9 cellular contexts compared by ENCODE assay signal in the genomic region with DNA sequence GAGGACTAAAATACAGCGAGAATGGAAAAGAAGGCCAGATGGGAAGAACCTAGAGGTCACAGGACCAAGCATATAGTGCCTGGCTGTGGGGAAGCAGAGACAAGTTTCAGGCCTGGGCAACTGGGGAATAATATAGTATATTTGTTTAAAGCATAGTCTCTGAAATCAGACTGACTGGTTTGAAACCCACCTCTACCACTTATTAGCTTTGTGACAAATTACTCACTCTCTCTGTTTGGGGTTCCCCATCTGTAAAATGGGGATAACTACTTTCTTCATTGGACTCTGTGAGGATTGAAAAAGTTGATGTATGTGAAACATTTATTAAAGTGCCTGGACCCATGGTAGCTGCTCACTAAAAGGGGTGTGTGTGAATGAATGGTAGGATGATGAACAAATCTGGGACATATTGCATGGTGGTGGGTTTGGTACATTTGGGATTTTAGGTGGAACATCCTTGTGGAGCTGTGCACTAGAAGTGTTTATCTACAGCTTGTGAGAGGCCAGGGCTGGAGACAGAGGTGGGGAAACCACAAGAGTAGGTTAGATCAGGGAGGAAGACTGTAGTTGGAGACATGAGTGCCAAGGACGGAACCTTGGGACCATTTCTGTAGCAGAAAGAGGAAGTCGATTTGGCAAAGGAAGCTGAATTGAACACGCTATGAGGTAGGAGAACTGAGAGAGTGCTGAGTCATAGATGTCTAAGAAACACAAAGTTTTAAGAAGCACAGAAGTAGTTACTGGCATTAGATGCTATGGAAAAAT. TPM values are rescaled to one million over a fixed set of nuclear protein-coding genes. Genes with fewer than 3 reads are reported as not detected.
A peak's percentile ranks its signal among the peaks of the same experiment; 100 is the strongest.
DNase-seq lines count a peak whose midpoint lies in the region; ATAC-seq, FAIRE-seq and TF ChIP-seq lines count a peak whose summit lies in the region.
"Had no signal": no experiment of that assay in that cellular context is flagged by ENCODE, and none has a peak within 500 bp of the region (broad histone marks: within the 10 kb centered on the region; RNA-seq: fewer than 3 reads in every experiment).

No MANE protein-coding gene starts in this region.

- H3K27me3 Mint-ChIP-seq in CD14-positive monocyte (ENCODE audit: low read depth in 3 of 3) (no peaks in the 10 kb centered on the region), neural progenitor cell (ENCODE audit: insufficient read depth, low read depth) (peaks cover 2% of the 10 kb centered on the region)
- H3K27me3 Mint-ChIP-seq in activated T-helper 1 cell treated with anti-CD3 and anti-CD28 coated beads, Interleukin-12 subunit alpha, Interleukin-12 subunit beta, Interleukin-2, Interleukin-4 antibody, amounts not matched to agents 30 ng/mL and 10 ng/mL and 1 ng/mL, durations not matched to agents 14 hours and 24 hours and 36 hours (ENCODE audit: insufficient read depth), result no peaks in the 10 kb centered on the region

- CTCF ChIA-PET in HEK293T (lab: Yijun Ruan, JAX), result no interaction called here

- peaks cover 0 to 3% (median 0%) of the 10 kb centered on the region in 7 donors for H3K9me3 Mint-ChIP-seq in CD14-positive monocyte
- H3K9me3 Mint-ChIP-seq in activated T-helper 1 cell treated with anti-CD3 and anti-CD28 coated beads, Interleukin-12 subunit alpha, Interleukin-12 subunit beta, Interleukin-2, Interleukin-4 antibody, amounts not matched to agents 30 ng/mL and 10 ng/mL and 1 ng/mL, durations not matched to agents 14 hours and 24 hours and 36 hours, result peaks cover 4% of the 10 kb centered on the region
- H3K9me3 Mint-ChIP-seq in neural progenitor cell, result peaks cover 6% of the 10 kb centered on the region

- H3K36me3 Mint-ChIP-seq in CD14-positive monocyte (peaks cover 26 to 31% of the 10 kb centered on the region in 2 donors), neural progenitor cell (peaks cover 14% of the 10 kb centered on the region)
- peaks cover 6% of the 10 kb centered on the region for H3K36me3 Mint-ChIP-seq in activated T-helper 1 cell treated with anti-CD3 and anti-CD28 coated beads, Interleukin-12 subunit alpha, Interleukin-12 subunit beta, Interleukin-2, Interleukin-4 antibody, amounts not matched to agents 30 ng/mL and 10 ng/mL and 1 ng/mL, durations not matched to agents 14 hours and 24 hours and 36 hours (ENCODE audit: low read depth)

- peak; percentile 77 for ATAC-seq in GM19463 (IDR thresholded peaks at IDR 0.05; ENCODE audit: unreplicated experiment)
- ATAC-seq in HG03469 (IDR thresholded peaks at IDR 0.05; ENCODE audit: unreplicated experiment), result peak; percentile 78

- H3K9me1 ChIP-seq in keratinocyte (ENCODE audit: control insufficient read depth, extremely low read depth, insufficient read depth, low read length), result no peaks in the 10 kb centered on the region

- POLR2A ChIA-PET in HEK293T (lab: Yijun Ruan, JAX), result interaction anchor here (1.0 kb wide), 1 partner anchor 15 kb away, joined by 3 read pairs; no protein-coding TSS in a partner anchor

- dilution Hi-C loops in keratinocyte (cut with MboI; ENCODE audit: extremely low pct_ligation_motif_present, low sequenced_read_pairs), result no loop called here

- H3K4me3 Mint-ChIP-seq in CD14-positive monocyte (peak overlapping the region; percentile 17 to 73), neural progenitor cell (no peak overlapping the region)
- peak overlapping the region; percentile 5 for H3K4me3 Mint-ChIP-seq in activated T-helper 1 cell treated with anti-CD3 and anti-CD28 coated beads, Interleukin-12 subunit alpha, Interleukin-12 subunit beta, Interleukin-2, Interleukin-4 antibody, amounts not matched to agents 30 ng/mL and 10 ng/mL and 1 ng/mL, durations not matched to agents 14 hours and 24 hours and 36 hours

- H3K27ac Mint-ChIP-seq in CD14-positive monocyte (peak overlapping the region; percentile 79 to 92 (median 88)), neural progenitor cell (no peak overlapping the region)
- peak overlapping the region; percentile 6 for H3K27ac Mint-ChIP-seq in activated T-helper 1 cell treated with anti-CD3 and anti-CD28 coated beads, Interleukin-12 subunit alpha, Interleukin-12 subunit beta, Interleukin-2, Interleukin-4 antibody, amounts not matched to agents 30 ng/mL and 10 ng/mL and 1 ng/mL, durations not matched to agents 14 hours and 24 hours and 36 hours

- H3K27me3 ChIP-seq in keratinocyte (ENCODE audit: control insufficient read depth, extremely low read depth, insufficient read depth, low read length) (no peaks in the 10 kb centered on the region), neural progenitor cell (no peaks in the 10 kb centered on the region)

- H3K4me2 ChIP-seq in keratinocyte (ENCODE audit: control insufficient read depth, extremely low read depth, insufficient read depth, low read depth, low read length) (no peak overlapping the region), neural progenitor cell (no peak overlapping the region)

- peaks cover 6% of the 10 kb centered on the region for H3K4me1 ChIP-seq in keratinocyte (ENCODE audit: control insufficient read depth, extremely low read depth, insufficient read depth, low read length)
- H3K4me1 ChIP-seq in neural progenitor cell, result peaks cover 1% of the 10 kb centered on the region

- H3K27ac ChIP-seq in keratinocyte (ENCODE audit: control insufficient read depth, insufficient read depth, low read length), result peak overlapping the region; percentile 15
- no peak overlapping the region for H3K27ac ChIP-seq in neural progenitor cell

- no peaks in the 10 kb centered on the region for H3K9me3 ChIP-seq in keratinocyte (ENCODE audit: control insufficient read depth, low read depth, low read length)
- H3K9me3 ChIP-seq in neural progenitor cell (ENCODE audit: low read depth), result no peaks in the 10 kb centered on the region

- no peak for FAIRE-seq in keratinocyte (lab: Jason Lieb, UNC)
- FAIRE-seq: endometrium had no signal

- H3K4me3 ChIP-seq in keratinocyte (ENCODE audit: control insufficient read depth in 2 of 3, extremely low read depth in 1 of 3, insufficient read depth in 2 of 3, low read depth in 1 of 3, low read length in 3 of 3) (no peak overlapping the region), neural progenitor cell (no peak overlapping the region)

- H3F3A ChIP-seq in neural progenitor cell (ENCODE audit: low read depth), result no peaks in the 10 kb centered on the region

- DNase-seq in CD14-positive monocyte (ENCODE audit: low spot score), result peak; percentile 56
- no peak for DNase-seq in activated T-helper 1 cell treated with anti-CD3 and anti-CD28 coated beads, Interleukin-12 subunit alpha, Interleukin-12 subunit beta, Interleukin-2, Interleukin-4 antibody, amounts not matched to agents 30 ng/mL and 10 ng/mL and 1 ng/mL, durations not matched to agents 14 hours and 24 hours and 36 hours (ENCODE audit: low spot score)
- DNase-seq in keratinocyte (ENCODE audit: low read depth, low spot score), result no peak
- DNase-seq in HEK293T (ENCODE audit: extremely low spot score), result no peak
- DNase-seq in NCI-H345 treated with DMSO at 0.1 percent for 48 hours (lab: John Stamatoyannopoulos, UW; ENCODE audit: unreplicated experiment), result no peak
- no peak for DNase-seq in neural progenitor cell (ENCODE audit: low spot score)

- peaks cover 2 to 4% of the 10 kb centered on the region in 2 experiments for H3K36me3 ChIP-seq in keratinocyte (ENCODE audit: control insufficient read depth in 2 of 2, extremely low read depth in 1 of 2, insufficient read depth in 2 of 2, low read length in 2 of 2)
- H3K36me3 ChIP-seq in neural progenitor cell, result no peaks in the 10 kb centered on the region

- H3K79me2 ChIP-seq in keratinocyte (ENCODE audit: control insufficient read depth, insufficient read depth, low read length), result peaks cover 12% of the 10 kb centered on the region
- H3K79me2 ChIP-seq in neural progenitor cell (ENCODE audit: low read depth), result peaks cover 6% of the 10 kb centered on the region

- H3K4me1 Mint-ChIP-seq in CD14-positive monocyte (peaks cover 44% of the 10 kb centered on the region), neural progenitor cell (peaks cover 3% of the 10 kb centered on the region)
- peaks cover 22% of the 10 kb centered on the region for H3K4me1 Mint-ChIP-seq in activated T-helper 1 cell treated with anti-CD3 and anti-CD28 coated beads, Interleukin-12 subunit alpha, Interleukin-12 subunit beta, Interleukin-2, Interleukin-4 antibody, amounts not matched to agents 30 ng/mL and 10 ng/mL and 1 ng/mL, durations not matched to agents 14 hours and 24 hours and 36 hours (ENCODE audit: low read depth)

- TF ChIP-seq CTCF in CD14-positive monocyte (IDR thresholded peaks at IDR 0.05), result no peak
- no peak for TF ChIP-seq CTCF in keratinocyte (optimal IDR thresholded peaks at IDR 0.05 in 1 of 3, IDR thresholded peaks at IDR 0.05 in 1 of 3, conservative IDR thresholded peaks at IDR 0.05 in 1 of 3; ENCODE audit: extremely low read depth in 1 of 3, insufficient read depth in 2 of 3, low read length in 3 of 3)
- TF ChIP-seq CTCF in neural progenitor cell (IDR thresholded peaks at IDR 0.05), result no peak

- intact Hi-C loops in CD14-positive monocyte (cut with micrococcal nuclease), result loop anchor here in 1 of 2 donors (10.0 kb wide), 1 partner anchor 52 kb away; a partner anchor contains a TSS
- intact Hi-C loops in activated T-helper 1 cell treated with anti-CD3 and anti-CD28 coated beads, Interleukin-12 subunit alpha, Interleukin-12 subunit beta, Interleukin-2, Interleukin-4 antibody, amounts not matched to agents 30 ng/mL and 10 ng/mL and 1 ng/mL, durations not matched to agents 14 hours and 24 hours and 36 hours (cut with micrococcal nuclease), result no loop called here

- no peaks in the 10 kb centered on the region for H4K20me1 ChIP-seq in keratinocyte (ENCODE audit: control insufficient read depth, extremely low read depth, insufficient read depth, low read length)
- no peaks in the 10 kb centered on the region for H4K20me1 ChIP-seq in neural progenitor cell (ENCODE audit: low read depth)

- H2AFZ ChIP-seq in keratinocyte (ENCODE audit: control insufficient read depth, low read length) (no peak overlapping the region), neural progenitor cell (replicated peaks) (no peak overlapping the region)

- no peak overlapping the region for H3K9ac ChIP-seq in keratinocyte (ENCODE audit: control insufficient read depth, extremely low read depth, insufficient read depth, low read length)
- H3K9ac ChIP-seq in neural progenitor cell, result no peak overlapping the region

RNA-seq across cellular contexts. Expression of a gene that starts 52.6 kb away (rescaled TPM):
- 10 to 100 TPM; 13.8 to 26.4 TPM for polyA plus RNA-seq in CD14-positive monocyte
- 6.3 and 8.5 TPM in 2 replicates for total RNA-seq in activated T-helper 1 cell treated with anti-CD3 and anti-CD28 coated beads, Interleukin-12 subunit alpha, Interleukin-12 subunit beta, Interleukin-2, Interleukin-4 antibody, amounts not matched to agents 30 ng/mL and 10 ng/mL and 1 ng/mL, durations not matched to agents 14 hours and 24 hours and 36 hours
- 20.6 to 28.5 TPM (median 27.6 TPM) in 3 replicates for polyA plus RNA-seq in keratinocyte
- 62.8 TPM for polyA plus RNA-seq in keratinocyte (2011; ENCODE audit: low read depth)
- 23.9 and 32.2 TPM in 2 replicates for polyA plus RNA-seq in keratinocyte (2011; cell fraction: cytosol; rRNA removed)
- polyA plus RNA-seq in keratinocyte (2011; cell fraction: nucleus; rRNA removed), result 29.5 and 36.9 TPM in 2 replicates
- polyA plus RNA-seq in keratinocyte (2012; ENCODE audit: low replicate concordance), result 22.5 and 28.6 TPM in 2 replicates
- 9.8 to 28.4 TPM (median 17.2 TPM) in 3 replicates for polyA minus RNA-seq in keratinocyte
- 25.9 TPM for polyA minus RNA-seq in keratinocyte (2011; cell fraction: cytosol; rRNA and poly(A)+ RNA removed)
- 12.7 and 28.9 TPM in 2 replicates for polyA minus RNA-seq in keratinocyte (2011; cell fraction: nucleus; rRNA and poly(A)+ RNA removed)
- total RNA-seq in neural progenitor cell (ENCODE audit: low replicate concordance), result 18.3 and 25.5 TPM in 2 replicates
